Comparison of ENCODE assay signal across 24 cellular contexts in genomic region chr1:28241633-28242241, GRCh38. TPM values are rescaled to one million over a fixed set of nuclear protein-coding genes. Genes with fewer than 3 reads are reported as not detected.
DNase-seq lines count a peak whose midpoint lies in the region; ATAC-seq and TF ChIP-seq lines count a peak whose summit lies in the region.
"Had no signal": no experiment of that assay in that cellular context is flagged by ENCODE, and none has a peak within 500 bp of the region (broad histone marks: within the 10 kb centered on the region; RNA-seq: fewer than 3 reads in every experiment).

No MANE protein-coding gene starts in this region.

- peak overlapping the region; percentile 42 for H3K9ac ChIP-seq in SU-DHL-6 (ENCODE audit: low read length)
- H3K9ac ChIP-seq: parathyroid adenoma had no signal

- no peaks in the 10 kb centered on the region for H4K20me1 ChIP-seq in SU-DHL-6 (ENCODE audit: low read depth, low read length)

- DNase-seq in foreskin keratinocyte: peak; percentile 55 to 78
- peak; percentile 43 for DNase-seq in renal cortical epithelial cell (ENCODE audit: low read depth)
- no peak for DNase-seq in activated CD4-positive, alpha-beta T cell treated with anti-CD3 and anti-CD28 coated beads for 4 hours
- no peak for DNase-seq in NCI-H524 treated with DMSO at 0.1 percent for 48 hours (lab: John Stamatoyannopoulos, UW)
- DNase-seq in mucosa of descending colon: no peak
- DNase-seq: activated CD4-positive, alpha-beta T cell treated with anti-CD3 and anti-CD28 coated beads, Interleukin-2, amount 10 ng/mL, durations not matched to agents 24 days and 14 days; activated CD8-positive, alpha-beta memory T cell treated with anti-CD3 and anti-CD28 coated beads for 24 hours; C1 segment of cervical spinal cord; DMS53; H9; heart right ventricle; NCI-H1417 treated with DMSO at 0.1 percent for 48 hours; NCI-H2029 treated with DMSO at 0.1 percent for 48 hours; NCI-H345; NCI-H748 treated with DMSO at 0.1 percent for 48 hours; stimulated activated CD4-positive, alpha-beta T cell treated with anti-CD3 and anti-CD28 coated beads, Interleukin-4, amount 100 ng/mL, for 1 hour; SW 1271; T-helper 9 cell had no signal

- peak; percentile 48 for ATAC-seq in foreskin keratinocyte
- ATAC-seq in mucosa of descending colon: no peak
- ATAC-seq: heart right ventricle, sciatic nerve had no signal

- H3K36me3 ChIP-seq in HEK293 (ENCODE audit: control insufficient read depth in 2 of 2, insufficient read depth in 1 of 2, low read length in 2 of 2): peaks cover 0 to 38% of the 10 kb centered on the region in 2 experiments; a peak in 1 of 3 replicates
- H3K36me3 ChIP-seq in SU-DHL-6 (ENCODE audit: low read length): peaks cover 6% of the 10 kb centered on the region; the same call in 1 of the 2 replicates
- H3K36me3 ChIP-seq in mucosa of descending colon (ENCODE audit: low read depth): no peaks in the 10 kb centered on the region

- peaks cover 91% of the 10 kb centered on the region for H3F3A ChIP-seq in SU-DHL-6 (ENCODE audit: insufficient read depth)

- CTCF ChIA-PET in HEK293 (lab: Yijun Ruan, JAX): no interaction called here

- no peak overlapping the region for H2AFZ ChIP-seq in SU-DHL-6 (ENCODE audit: low read depth, low read length, severe bottlenecking)
- H2AFZ ChIP-seq: parathyroid adenoma had no signal

- H3K27me3 ChIP-seq in SU-DHL-6 (ENCODE audit: low read length): no peaks in the 10 kb centered on the region
- H3K27me3 ChIP-seq in foreskin keratinocyte: no peaks in the 10 kb centered on the region
- H3K27me3 ChIP-seq: heart right ventricle, tibial nerve had no signal

- H3K9me2 ChIP-seq in SU-DHL-6 (replicated peaks; ENCODE audit: insufficient read depth, low read length): no peaks in the 10 kb centered on the region

- no peak overlapping the region for H3K4me3 ChIP-seq in HEK293 (ENCODE audit: low read depth, low read length)
- no peak overlapping the region for H3K4me3 ChIP-seq in SU-DHL-6 (ENCODE audit: insufficient read depth, low read length, poor library complexity, severe bottlenecking)
- H3K4me3 ChIP-seq in mucosa of descending colon: no peak overlapping the region
- H3K4me3 ChIP-seq: heart right ventricle, tibial nerve had no signal

- no peaks in the 10 kb centered on the region for H3K9me3 ChIP-seq in HEK293 (ENCODE audit: control insufficient read depth, insufficient read depth, low read depth, low read length)
- no peaks in the 10 kb centered on the region for H3K9me3 ChIP-seq in SU-DHL-6 (ENCODE audit: insufficient read depth, low read length)
- no peaks in the 10 kb centered on the region for H3K9me3 ChIP-seq in mucosa of descending colon
- H3K9me3 ChIP-seq: heart right ventricle, tibial nerve had no signal

- H3K27ac ChIP-seq in HEK293 (ENCODE audit: extremely low read depth, low read depth, low read length) (no peak overlapping the region), SU-DHL-6 (ENCODE audit: low read depth, low read length) (peak overlapping the region; percentile 97), foreskin keratinocyte (peak overlapping the region; percentile 23)
- H3K27ac ChIP-seq: HL-60, parathyroid adenoma had no signal

- H3K79me2 ChIP-seq in SU-DHL-6 (ENCODE audit: insufficient read depth, low read length): peaks cover 23% of the 10 kb centered on the region

- intact Hi-C loops in mucosa of descending colon (cut with DNase I, micrococcal nuclease): no loop called here

- no peak for TF ChIP-seq CTCF in HEK293 (tag by site-specific recombination; IDR thresholded peaks at IDR 0.05)
- no peak for TF ChIP-seq CTCF in SU-DHL-6 (IDR thresholded peaks at IDR 0.05; ENCODE audit: insufficient read depth, low read length, poor library complexity, severe bottlenecking)
- TF ChIP-seq CTCF in foreskin keratinocyte (conservative IDR thresholded peaks at IDR 0.05): no peak
- no peak for TF ChIP-seq CTCF in mucosa of descending colon (IDR thresholded peaks at IDR 0.05)

- H3K4me1 ChIP-seq in HEK293 (ENCODE audit: control insufficient read depth, insufficient read depth, low read length): peaks cover 7% of the 10 kb centered on the region; the same call in 1 of the 2 replicates
- peaks cover 25% of the 10 kb centered on the region for H3K4me1 ChIP-seq in foreskin keratinocyte
- H3K4me1 ChIP-seq in mucosa of descending colon (ENCODE audit: low read depth): peaks cover 36% of the 10 kb centered on the region

- peak overlapping the region; percentile 38 for H3K4me2 ChIP-seq in SU-DHL-6 (ENCODE audit: low read depth, low read length, poor library complexity, severe bottlenecking)

- POLR2A ChIA-PET in HEK293 (lab: Yijun Ruan, JAX): interaction anchor here (0.6 to 0.8 kb wide), 2 partner anchors 155 to 366 kb away, joined by 3 to 6 read pairs; no protein-coding TSS in a partner anchor

TF ChIP-seq in HEK293, 187 proteins besides CTCF, POLR2A, EP300 and RAD21:
- TF ChIP-seq ZNF600 (tag by site-specific recombination; IDR thresholded peaks at IDR 0.05): no peak
- no peak for TF ChIP-seq PRDM6 (tag by site-specific recombination; IDR thresholded peaks at IDR 0.05)
- no peak for TF ChIP-seq ZNF132 (tag by site-specific recombination; IDR thresholded peaks at IDR 0.05; ENCODE audit: borderline replicate concordance)
- TF ChIP-seq ZNF664 (tag by site-specific recombination; IDR thresholded peaks at IDR 0.05): no peak
- TF ChIP-seq ZNF2 (tag by site-specific recombination; IDR thresholded peaks at IDR 0.05): no peak
- TF ChIP-seq ZBTB49 (tag by site-specific recombination; IDR thresholded peaks at IDR 0.05; ENCODE audit: low read depth): no peak
- 0 out of 2 replicates have a peak, but pooled peaks have one; percentile 42 for TF ChIP-seq ZBTB44 (tag by site-specific recombination; IDR thresholded peaks at IDR 0.05)
- TF ChIP-seq ZNF23 (tag by site-specific recombination; IDR thresholded peaks at IDR 0.05; ENCODE audit: borderline replicate concordance): no peak
- TF ChIP-seq ZEB2 (tag by site-specific recombination; IDR thresholded peaks at IDR 0.05): peak; percentile 28; the same call in 1 of the 2 replicates
- TF ChIP-seq ZNF214 (tag by site-specific recombination; IDR thresholded peaks at IDR 0.05; ENCODE audit: borderline replicate concordance): no peak
- TF ChIP-seq ZNF354C (tag by site-specific recombination; IDR thresholded peaks at IDR 0.05; ENCODE audit: borderline replicate concordance, low read depth): no peak
- TF ChIP-seq ZNF174 (tag by site-specific recombination; IDR thresholded peaks at IDR 0.05): no peak

RNA-seq across cellular contexts. Expression of gene ATP5IF1, which starts 5.8 kb away (rescaled TPM):
- 276 and 285 TPM in 2 replicates for total RNA-seq in foreskin keratinocyte
- polyA plus RNA-seq in foreskin keratinocyte: 460 and 472 TPM in 2 replicates
- total RNA-seq in renal cortical epithelial cell: 168 and 205 TPM in 2 replicates
- 100 to 1,000 TPM; 130 to 266 (median 235) TPM for total RNA-seq in mucosa of descending colon

RNA-seq across cellular contexts. Expression of gene DNAJC8, which starts 8.9 kb away (rescaled TPM):
- total RNA-seq in foreskin keratinocyte (94.8 and 111 TPM in 2 replicates), renal cortical epithelial cell (70.0 and 71.1 TPM in 2 replicates), mucosa of descending colon (10 to 100 TPM; 41.6 to 76.7 (median 56.7) TPM)
- 116 and 137 TPM in 2 replicates for polyA plus RNA-seq in foreskin keratinocyte

RNA-seq across cellular contexts. Expression of gene SESN2, which starts 17.6 kb away (rescaled TPM):
- total RNA-seq in foreskin keratinocyte: 13.0 and 15.6 TPM in 2 replicates
- 10.3 and 10.8 TPM in 2 replicates for polyA plus RNA-seq in foreskin keratinocyte
- 35.4 and 42.1 TPM in 2 replicates for total RNA-seq in renal cortical epithelial cell
- 10 to 100 TPM; 20.4 to 32.3 (median 27.6) TPM for total RNA-seq in mucosa of descending colon

Comparison
In these comparisons a context has a peak if more than half of its experiments do, and no peak if none do; other contexts are left out.
1. DNase-seq: peak in foreskin keratinocyte (2 of 2) and renal cortical epithelial cell (single experiment); none in activated CD4-positive, alpha-beta T cell treated with anti-CD3 and anti-CD28 coated beads for 4 hours (0 of 2), NCI-H524 treated with DMSO at 0.1 percent for 48 hours (single experiment) and mucosa of descending colon (0 of 3).